ENCODE assay signal across 27 cellular contexts in the genomic region with DNA sequence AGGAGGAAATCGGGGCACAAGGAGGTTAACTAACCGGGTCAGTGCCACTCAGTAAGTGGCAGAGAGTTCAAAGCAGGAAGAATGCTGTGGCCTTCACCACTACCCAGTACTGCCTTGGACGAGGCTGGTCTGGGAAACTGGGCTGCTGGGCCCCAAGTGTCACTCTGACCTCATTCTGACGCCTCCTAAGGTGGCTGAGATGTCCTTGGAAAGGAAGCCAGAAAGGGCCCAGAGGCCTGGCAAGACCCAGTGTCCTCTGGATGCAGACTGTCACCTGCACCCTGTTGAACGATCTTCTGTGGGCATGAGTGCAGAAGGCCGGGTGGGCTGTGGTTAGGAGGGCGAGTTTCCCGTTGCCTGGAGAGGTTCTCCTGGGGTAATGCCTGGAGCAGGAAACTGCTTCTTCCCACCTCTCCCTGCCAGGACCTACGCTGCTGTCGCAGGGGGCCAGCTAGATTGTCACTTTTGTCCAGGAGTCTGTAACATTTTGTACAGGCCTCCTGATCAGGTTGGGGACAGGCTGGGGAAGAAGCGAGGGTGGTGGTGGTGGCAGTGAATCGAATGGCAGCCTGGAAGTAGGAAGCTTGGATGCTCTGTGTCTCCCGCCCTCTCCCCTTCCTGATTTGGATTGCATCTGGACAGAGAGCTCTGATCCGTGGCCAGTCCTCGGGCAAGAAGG.
"Had no signal": no experiment of that assay in that cellular context is flagged by ENCODE, and none has a peak within 500 bp of the region (broad histone marks: within the 10 kb centered on the region; RNA-seq: fewer than 3 reads in every experiment).

No MANE protein-coding gene starts in this region.

- H3K36me3 Mint-ChIP-seq: activated naive CD8-positive, alpha-beta T cell; immature natural killer cell; natural killer cell treated with Interleukin-12 subunit alpha and Interleukin-12 subunit beta and Interleukin-15 and Interleukin-18, amount 100 ng/mL, for 72 hours had no signal

- ATAC-seq: foreskin keratinocyte; left lobe of liver; natural killer cell treated with Interleukin-12 subunit alpha and Interleukin-12 subunit beta and Interleukin-15 and Interleukin-18, amount 100 ng/mL, for 72 hours had no signal

- H3K4me3 Mint-ChIP-seq: activated naive CD8-positive, alpha-beta T cell; dendritic cell treated with granulocyte-macrophage colony-stimulating factor and Interleukin-4, amounts not matched to agents 40 ng/mL and 50 ng/mL, for 4 days; immature natural killer cell; natural killer cell treated with Interleukin-12 subunit alpha and Interleukin-12 subunit beta and Interleukin-15 and Interleukin-18, amount 100 ng/mL, for 72 hours; T-helper 2 cell treated with Interferon-gamma antibody and Interleukin-4, amounts not matched to agents 5 μg/mL and 100 μg/mL, for 36 hours had no signal

- H3K27me3 ChIP-seq: breast epithelium, neutrophil, ovary had no signal

- H3K27ac Mint-ChIP-seq: activated naive CD8-positive, alpha-beta T cell; dendritic cell treated with granulocyte-macrophage colony-stimulating factor and Interleukin-4, amounts not matched to agents 40 ng/mL and 50 ng/mL, for 4 days; immature natural killer cell; natural killer cell treated with Interleukin-12 subunit alpha and Interleukin-12 subunit beta and Interleukin-15 and Interleukin-18, amount 100 ng/mL, for 72 hours; T-helper 2 cell treated with Interferon-gamma antibody and Interleukin-4, amounts not matched to agents 5 μg/mL and 100 μg/mL, for 36 hours had no signal

- DNase-seq: activated CD4-positive, alpha-beta T cell treated with anti-CD3 and anti-CD28 coated beads for 4 hours; activated CD4-positive, alpha-beta T cell treated with anti-CD3 and anti-CD28 coated beads, Interleukin-2, amount 50 U/mL, for 4 hours; activated effector memory CD4-positive, alpha-beta T cell treated with Interleukin-2 at 50 U/mL for 16 hours; activated naive CD4-positive, alpha-beta T cell treated with Interleukin-2 at 50 U/mL for 16 hours; cerebellar nuclear complex; effector CD4-positive, alpha-beta T cell; foreskin keratinocyte; immature natural killer cell; kidney; ovary; stimulated activated CD4-positive, alpha-beta T cell treated with anti-CD3 and anti-CD28 coated beads, Interleukin-2, amount 100 ng/mL, for 48 hours; stimulated activated naive CD4-positive, alpha-beta T cell treated with Interleukin-2 at 50 U/mL for 16 hours; T-helper 1 cell; trophoblast cell had no signal

- H3K4me3 ChIP-seq: breast epithelium, esophagus muscularis mucosa, heart left ventricle, lung, mucosa of descending colon, ovary, prostate gland, thoracic aorta had no signal

- H3K27me3 Mint-ChIP-seq: activated naive CD8-positive, alpha-beta T cell; natural killer cell treated with Interleukin-12 subunit alpha and Interleukin-12 subunit beta and Interleukin-15 and Interleukin-18, amount 100 ng/mL, for 72 hours had no signal

- H3K9me3 Mint-ChIP-seq: dendritic cell treated with granulocyte-macrophage colony-stimulating factor and Interleukin-4, amounts not matched to agents 40 ng/mL and 50 ng/mL, for 4 days; immature natural killer cell; natural killer cell treated with Interleukin-12 subunit alpha and Interleukin-12 subunit beta and Interleukin-15 and Interleukin-18, amount 100 ng/mL, for 72 hours; T-helper 2 cell treated with Interferon-gamma antibody and Interleukin-4, amounts not matched to agents 5 μg/mL and 100 μg/mL, for 36 hours had no signal

- H3K27ac ChIP-seq: breast epithelium, esophagus muscularis mucosa, foreskin keratinocyte, heart left ventricle, neutrophil, ovary, prostate gland, thoracic aorta had no signal
